In genomic region chr9:127783644-127784043, GRCh38 we compare ENCODE assay signal across 9 cellular contexts. TPM values are rescaled to one million over a fixed set of nuclear protein-coding genes. Genes with fewer than 3 reads are reported as not detected.
A peak's percentile ranks its signal among the peaks of the same experiment; 100 is the strongest.
DNase-seq lines count a peak whose midpoint lies in the region; ATAC-seq and TF ChIP-seq lines count a peak whose summit lies in the region.
"Had no signal": no experiment of that assay in that cellular context is flagged by ENCODE, and none has a peak within 500 bp of the region (broad histone marks: within the 10 kb centered on the region; RNA-seq: fewer than 3 reads in every experiment).

No MANE protein-coding gene starts in this region.

- peaks cover 58% of the 10 kb centered on the region for H3K4me1 Mint-ChIP-seq in activated T-helper 2 cell treated with anti-CD3 and anti-CD28 coated beads, Interferon-gamma antibody, Interleukin-2, Interleukin-4, amounts not matched to agents 10 μg/mL and 5 μg/mL and 100 μg/mL, durations not matched to agents 14 hours and 24 hours and 36 hours (ENCODE audit: low read depth)

- TF ChIP-seq CTCF in foreskin keratinocyte (conservative IDR thresholded peaks at IDR 0.05): no peak

- intact Hi-C loops in activated T-helper 2 cell treated with anti-CD3 and anti-CD28 coated beads, Interferon-gamma antibody, Interleukin-2, Interleukin-4, amounts not matched to agents 10 μg/mL and 5 μg/mL and 100 μg/mL, durations not matched to agents 14 hours and 24 hours and 36 hours (cut with micrococcal nuclease): loop anchor here (1.0 to 2.0 kb wide), 2 partner anchors 19 to 81 kb away; partner anchors contain the start of gene FPGS

- DNase-seq in AML-193 (lab: John Stamatoyannopoulos, UW): peak; percentile 81 to 83
- no peak for DNase-seq in Jurkat, Clone E6-1 (ENCODE audit: low read depth, low spot score)
- no peak for DNase-seq in activated T-helper 2 cell treated with anti-CD3 and anti-CD28 coated beads, Interferon-gamma antibody, Interleukin-2, Interleukin-4, amounts not matched to agents 10 μg/mL and 5 μg/mL and 100 μg/mL, durations not matched to agents 14 hours and 24 hours and 36 hours (ENCODE audit: low spot score)
- no peak for DNase-seq in midbrain (lab: John Stamatoyannopoulos, UW)
- no peak for DNase-seq in foreskin keratinocyte
- DNase-seq: HCEC 1CT had no signal

- peak overlapping the region; percentile 97 for H3K27ac Mint-ChIP-seq in activated T-helper 2 cell treated with anti-CD3 and anti-CD28 coated beads, Interferon-gamma antibody, Interleukin-2, Interleukin-4, amounts not matched to agents 10 μg/mL and 5 μg/mL and 100 μg/mL, durations not matched to agents 14 hours and 24 hours and 36 hours

- ATAC-seq in foreskin keratinocyte: no peak
- ATAC-seq in esophagus mucosa: no peak
- no peak for ATAC-seq in HG02884 (IDR thresholded peaks at IDR 0.05; ENCODE audit: unreplicated experiment)

- H3K4me1 ChIP-seq in mucosa of rectum (ENCODE audit: control insufficient read depth in 2 of 2, insufficient read depth in 2 of 2, low read length in 2 of 2) (peaks cover 10 to 21% of the 10 kb centered on the region in 2 donors), foreskin keratinocyte (no peaks in the 10 kb centered on the region)

- no peaks in the 10 kb centered on the region for H3K9me3 ChIP-seq in mucosa of rectum (ENCODE audit: control insufficient read depth in 2 of 2, low read length in 2 of 2)

- H3K4me3 Mint-ChIP-seq in activated T-helper 2 cell treated with anti-CD3 and anti-CD28 coated beads, Interferon-gamma antibody, Interleukin-2, Interleukin-4, amounts not matched to agents 10 μg/mL and 5 μg/mL and 100 μg/mL, durations not matched to agents 14 hours and 24 hours and 36 hours (ENCODE audit: low read depth): peak overlapping the region; percentile 75

- H3K36me3 Mint-ChIP-seq in activated T-helper 2 cell treated with anti-CD3 and anti-CD28 coated beads, Interferon-gamma antibody, Interleukin-2, Interleukin-4, amounts not matched to agents 10 μg/mL and 5 μg/mL and 100 μg/mL, durations not matched to agents 14 hours and 24 hours and 36 hours (ENCODE audit: low read depth): peaks cover 22% of the 10 kb centered on the region

- H3K4me3 ChIP-seq in Jurkat, Clone E6-1 (ENCODE audit: low read length): peak overlapping the region; percentile 40
- peak overlapping the region in 1 of 2 donors; percentile 48 for H3K4me3 ChIP-seq in mucosa of rectum (ENCODE audit: low read length in 2 of 2)

- no peaks in the 10 kb centered on the region for H3K27me3 Mint-ChIP-seq in activated T-helper 2 cell treated with anti-CD3 and anti-CD28 coated beads, Interferon-gamma antibody, Interleukin-2, Interleukin-4, amounts not matched to agents 10 μg/mL and 5 μg/mL and 100 μg/mL, durations not matched to agents 14 hours and 24 hours and 36 hours (ENCODE audit: low read depth)

- H3K9ac ChIP-seq in mucosa of rectum (ENCODE audit: low read depth in 1 of 2, low read length in 2 of 2): peak overlapping the region in 1 of 2 donors; percentile 9

- H3K27ac ChIP-seq in mucosa of rectum (ENCODE audit: low read depth in 2 of 2, low read length in 2 of 2) (peak overlapping the region; percentile 38 to 74), foreskin keratinocyte (no peak overlapping the region)

- H3K27me3 ChIP-seq in mucosa of rectum (ENCODE audit: control insufficient read depth in 2 of 2, insufficient read depth in 2 of 2, low read length in 2 of 2) (peaks cover 0 to 2% of the 10 kb centered on the region in 2 donors), foreskin keratinocyte (no peaks in the 10 kb centered on the region)

- H3K36me3 ChIP-seq in mucosa of rectum (ENCODE audit: control insufficient read depth in 2 of 2, insufficient read depth in 2 of 2, low read length in 2 of 2): peaks cover 16 to 18% of the 10 kb centered on the region in 2 donors

- H3K9me3 Mint-ChIP-seq in activated T-helper 2 cell treated with anti-CD3 and anti-CD28 coated beads, Interferon-gamma antibody, Interleukin-2, Interleukin-4, amounts not matched to agents 10 μg/mL and 5 μg/mL and 100 μg/mL, durations not matched to agents 14 hours and 24 hours and 36 hours: no peaks in the 10 kb centered on the region

RNA-seq across cellular contexts. Expression of gene CDK9, which starts 2.2 kb away (rescaled TPM):
- polyA plus RNA-seq in Jurkat, Clone E6-1 (2012; ENCODE audit: insufficient read depth, insufficient read length): 75.2 TPM
- total RNA-seq in activated T-helper 2 cell treated with anti-CD3 and anti-CD28 coated beads, Interferon-gamma antibody, Interleukin-2, Interleukin-4, amounts not matched to agents 10 μg/mL and 5 μg/mL and 100 μg/mL, durations not matched to agents 14 hours and 24 hours and 36 hours: 98.1 and 99.8 TPM in 2 replicates
- total RNA-seq in foreskin keratinocyte (43.0 and 44.9 TPM in 2 replicates), esophagus mucosa (38.3 TPM)
- 52.9 and 58.9 TPM in 2 replicates for polyA plus RNA-seq in foreskin keratinocyte

RNA-seq across cellular contexts. Expression of gene SH2D3C, which starts 5.2 kb away (rescaled TPM):
- polyA plus RNA-seq in Jurkat, Clone E6-1 (2012; ENCODE audit: insufficient read depth, insufficient read length): 18.3 TPM
- 23.6 and 25.1 TPM in 2 replicates for total RNA-seq in activated T-helper 2 cell treated with anti-CD3 and anti-CD28 coated beads, Interferon-gamma antibody, Interleukin-2, Interleukin-4, amounts not matched to agents 10 μg/mL and 5 μg/mL and 100 μg/mL, durations not matched to agents 14 hours and 24 hours and 36 hours
- total RNA-seq in foreskin keratinocyte (0.17 and 0.28 TPM in 2 replicates), esophagus mucosa (1.9 TPM)
- 0.16 and 0.28 TPM in 2 replicates for polyA plus RNA-seq in foreskin keratinocyte

RNA-seq across cellular contexts. Expression of gene FPGS, which starts 19.0 kb away (rescaled TPM):
- 82.1 TPM for polyA plus RNA-seq in Jurkat, Clone E6-1 (2012; ENCODE audit: insufficient read depth, insufficient read length)
- total RNA-seq in activated T-helper 2 cell treated with anti-CD3 and anti-CD28 coated beads, Interferon-gamma antibody, Interleukin-2, Interleukin-4, amounts not matched to agents 10 μg/mL and 5 μg/mL and 100 μg/mL, durations not matched to agents 14 hours and 24 hours and 36 hours: 116 and 137 TPM in 2 replicates
- total RNA-seq in foreskin keratinocyte (72.6 and 77.1 TPM in 2 replicates), esophagus mucosa (28.3 TPM)
- polyA plus RNA-seq in foreskin keratinocyte: 82.3 and 83.5 TPM in 2 replicates

RNA-seq across cellular contexts. Expression of gene TOR2A, which starts 48.5 kb away (rescaled TPM):
- polyA plus RNA-seq in Jurkat, Clone E6-1 (2012; ENCODE audit: insufficient read depth, insufficient read length): 14.7 TPM
- 20.2 and 20.6 TPM in 2 replicates for total RNA-seq in activated T-helper 2 cell treated with anti-CD3 and anti-CD28 coated beads, Interferon-gamma antibody, Interleukin-2, Interleukin-4, amounts not matched to agents 10 μg/mL and 5 μg/mL and 100 μg/mL, durations not matched to agents 14 hours and 24 hours and 36 hours
- total RNA-seq in foreskin keratinocyte: 9.2 and 10.8 TPM in 2 replicates
- polyA plus RNA-seq in foreskin keratinocyte: 16.7 and 18.5 TPM in 2 replicates
- 9.5 TPM for total RNA-seq in esophagus mucosa

Comparison
In these comparisons a context has a peak if more than half of its experiments do, and no peak if none do; other contexts are left out.
1. DNase-seq: peak in AML-193 (2 of 2); none in Jurkat, Clone E6-1 (single experiment), activated T-helper 2 cell treated with anti-CD3 and anti-CD28 coated beads, Interferon-gamma antibody, Interleukin-2, Interleukin-4, amounts not matched to agents 10 μg/mL and 5 μg/mL and 100 μg/mL, durations not matched to agents 14 hours and 24 hours and 36 hours (single experiment), midbrain (single experiment) and foreskin keratinocyte (0 of 2).